8 cellular contexts compared by ENCODE assay signal in the genomic region with DNA sequence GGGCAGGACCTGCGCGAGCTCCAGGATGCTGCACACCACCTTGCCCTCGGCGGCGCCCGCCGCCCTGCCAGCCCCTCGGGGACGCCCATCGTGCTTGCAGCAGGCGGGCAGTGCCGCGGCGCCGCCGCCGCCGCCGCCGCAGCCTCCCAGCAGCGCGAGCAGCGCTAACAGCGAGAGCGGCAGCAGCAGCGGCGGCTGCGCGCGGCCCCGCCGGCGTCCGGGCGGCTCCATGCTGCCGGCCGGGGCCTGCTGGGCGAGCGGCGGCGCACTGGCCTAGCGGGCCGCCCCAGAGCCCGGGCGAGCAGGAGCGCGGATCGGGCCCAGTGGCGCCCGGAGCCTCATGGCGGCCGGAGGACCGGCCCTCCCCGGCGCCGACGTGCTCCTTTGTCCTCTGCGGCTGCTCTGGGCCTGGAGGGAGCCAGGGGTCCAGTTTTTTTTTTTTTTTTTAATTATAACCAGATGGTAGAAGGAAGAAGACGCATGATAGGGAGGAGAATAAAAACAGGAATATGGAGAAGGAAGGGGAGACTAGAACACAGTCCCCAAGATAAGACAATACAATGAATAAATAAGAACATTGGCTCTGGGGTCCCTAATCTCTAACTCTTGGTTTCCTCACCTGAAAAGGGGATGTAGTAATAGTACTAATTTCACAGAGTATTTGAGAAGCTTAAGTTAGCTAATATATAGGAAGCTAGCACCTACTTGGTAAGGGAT. TPM values are rescaled to one million over a fixed set of nuclear protein-coding genes. Genes with fewer than 3 reads are reported as not detected.
DNase-seq lines count a peak whose midpoint lies in the region; ATAC-seq, FAIRE-seq and TF ChIP-seq lines count a peak whose summit lies in the region.

No MANE protein-coding gene starts in this region.

- intact Hi-C loops in Caco-2 (cut with micrococcal nuclease; ENCODE audit: unreplicated experiment) = loop anchor here (10.0 kb wide), 1 partner anchor 58 kb away; no protein-coding TSS in a partner anchor
- intact Hi-C loops in dorsolateral prefrontal cortex (cut with DNase I) = no loop called here

- no peaks in the 10 kb centered on the region for H3K79me2 ChIP-seq in MM.1S (ENCODE audit: low read length)

- POLR2A ChIA-PET in Caco-2 (lab: Charles Lee) = no interaction called here

- no peaks in the 10 kb centered on the region for H4K20me1 ChIP-seq in MM.1S (ENCODE audit: insufficient read depth, low read length)

- TF ChIP-seq CTCF in Caco-2 (IDR thresholded peaks at IDR 0.05; ENCODE audit: insufficient read depth in 1 of 2, low read depth in 1 of 2, low read length in 1 of 2, severe bottlenecking in 1 of 2, unreplicated experiment in 1 of 2) = no peak
- TF ChIP-seq CTCF in MM.1S (IDR thresholded peaks at IDR 0.05; ENCODE audit: low read length) = no peak
- TF ChIP-seq CTCF in dorsolateral prefrontal cortex (IDR thresholded peaks at IDR 0.05 in 54 of 56, conservative IDR thresholded peaks at IDR 0.05 in 2 of 56; ENCODE audit: low read depth in 1 of 56, partially characterized antibody in 56 of 56) = no peak
- no peak for TF ChIP-seq CTCF in mesothelial cell of epicardium (IDR thresholded peaks at IDR 0.05; ENCODE audit: unreplicated experiment)

- H3K4me3 Mint-ChIP-seq in Caco-2 (ENCODE audit: unreplicated experiment) (peak overlapping the region; percentile 57), mesothelial cell of epicardium (peak overlapping the region; percentile 59)

- CTCF ChIA-PET in Caco-2 (lab: Charles Lee) = no interaction called here

- H3K36me3 Mint-ChIP-seq in Caco-2 (ENCODE audit: insufficient read depth, unreplicated experiment) = no peaks in the 10 kb centered on the region
- H3K36me3 Mint-ChIP-seq in mesothelial cell of epicardium = no peaks in the 10 kb centered on the region

- no peak overlapping the region for H2AFZ ChIP-seq in MM.1S (ENCODE audit: low read length)

- H3K4me3 ChIP-seq in Caco-2 (ENCODE audit: low read depth, low read length) (peak overlapping the region; percentile 34), MM.1S (ENCODE audit: low read length) (no peak overlapping the region; the same call in 1 of the 2 replicates), dorsolateral prefrontal cortex (peak overlapping the region in 39 of 59 donors; percentile 9 to 56 (median 40))

- no peak for ATAC-seq in HG03135 (IDR thresholded peaks at IDR 0.05; ENCODE audit: unreplicated experiment)

- H3K9me3 Mint-ChIP-seq in Caco-2 (ENCODE audit: unreplicated experiment) (no peaks in the 10 kb centered on the region), mesothelial cell of epicardium (no peaks in the 10 kb centered on the region)

- TF ChIP-seq POLR2A in GM12891 (IDR thresholded peaks at IDR 0.05; ENCODE audit: low read depth, low read length) = no peak

- no peaks in the 10 kb centered on the region for H3F3A ChIP-seq in MM.1S (ENCODE audit: insufficient read depth, low read length)

- no peak overlapping the region for H3K4me2 ChIP-seq in MM.1S (ENCODE audit: low read depth, low read length)

- no peaks in the 10 kb centered on the region for H3K9me3 ChIP-seq in Caco-2
- H3K9me3 ChIP-seq in MM.1S (replicated peaks; ENCODE audit: insufficient read depth, low read length) = no peaks in the 10 kb centered on the region

- peak in 1 of 2 experiments; percentile 72 for DNase-seq in Caco-2
- DNase-seq in MM.1S = peak; percentile 41
- peak in 2 of 10 donors; percentile 37 to 50 for DNase-seq in dorsolateral prefrontal cortex
- no peak for DNase-seq in mesothelial cell of epicardium (ENCODE audit: low spot score in 2 of 2, unreplicated experiment in 2 of 2)
- DNase-seq in GM12891 (ENCODE audit: insufficient read length, low spot score) = no peak
- no peak for DNase-seq in DMS79 treated with DMSO at 0.1 percent for 48 hours (lab: John Stamatoyannopoulos, UW)
- DNase-seq in NCI-H1048 (lab: John Stamatoyannopoulos, UW) = no peak

- H3K4me1 Mint-ChIP-seq in Caco-2 (ENCODE audit: low read depth, unreplicated experiment) = no peaks in the 10 kb centered on the region
- peaks cover 30% of the 10 kb centered on the region for H3K4me1 Mint-ChIP-seq in mesothelial cell of epicardium

- H3K4me1 ChIP-seq in Caco-2 = no peaks in the 10 kb centered on the region
- H3K4me1 ChIP-seq in MM.1S (ENCODE audit: low read length) = no peaks in the 10 kb centered on the region

- H3K27me3 Mint-ChIP-seq in Caco-2 (ENCODE audit: insufficient read depth, unreplicated experiment) = peaks cover 11% of the 10 kb centered on the region
- no peaks in the 10 kb centered on the region for H3K27me3 Mint-ChIP-seq in mesothelial cell of epicardium (ENCODE audit: low read depth)

- H3K9me2 ChIP-seq in MM.1S (replicated peaks; ENCODE audit: insufficient read depth, low read length) = no peaks in the 10 kb centered on the region

- FAIRE-seq in GM12891 (lab: Jason Lieb, UNC) = no peak

- H3K36me3 ChIP-seq in Caco-2 (ENCODE audit: control insufficient read depth, insufficient read depth, low read length) = no peaks in the 10 kb centered on the region
- no peaks in the 10 kb centered on the region for H3K36me3 ChIP-seq in MM.1S (replicated peaks; ENCODE audit: insufficient read depth, low read length)

- H3K27me3 ChIP-seq in Caco-2 (replicated peaks; ENCODE audit: control insufficient read depth, insufficient read depth, low read length) (no peaks in the 10 kb centered on the region), MM.1S (replicated peaks; ENCODE audit: insufficient read depth, low read length) (no peaks in the 10 kb centered on the region), dorsolateral prefrontal cortex (no peaks in the 10 kb centered on the region)

- H3K27ac ChIP-seq in MM.1S (ENCODE audit: low read length) (no peak overlapping the region), dorsolateral prefrontal cortex (peak overlapping the region in 12 of 59 donors; percentile 38 to 81 (median 63))

- peak overlapping the region; percentile 25; the same call in 1 of the 2 replicates for H3K9ac ChIP-seq in MM.1S (ENCODE audit: low read length)

- BruUV-seq in Caco-2 (replicated peaks; lab: Mats Ljungman, UMichigan) = no TSS peak

- H3K27ac Mint-ChIP-seq in Caco-2 (ENCODE audit: unreplicated experiment) (no peak overlapping the region), mesothelial cell of epicardium (no peak overlapping the region)

TF ChIP-seq in GM12891, 5 proteins besides CTCF, POLR2A, EP300 and RAD21:
- TF ChIP-seq TAF1 (IDR thresholded peaks at IDR 0.05; ENCODE audit: low read depth, low read length) (no peak), PAX5 (IDR thresholded peaks at IDR 0.05; ENCODE audit: insufficient read depth, low read length, severe bottlenecking) (no peak), POU2F2 (IDR thresholded peaks at IDR 0.05; ENCODE audit: low read depth, low read length) (no peak), SPI1 (IDR thresholded peaks at IDR 0.05; ENCODE audit: low read depth, low read length) (no peak), POLR2AphosphoS5 (IDR thresholded peaks at IDR 0.05; ENCODE audit: low read depth, low read length) (no peak)

RNA-seq across cellular contexts. Expression of a gene that starts 17.1 kb away (rescaled TPM):
- not detected in 2 replicates for total RNA-seq in Caco-2 (2022)
- 1 to 10 TPM in 116 of 120 experiments, under 1 TPM in 4; 0.32 to 8.2 (median 2.6) TPM for total RNA-seq in dorsolateral prefrontal cortex
- total RNA-seq in mesothelial cell of epicardium = not detected in 3 replicates
- polyA plus RNA-seq in GM12891 (2012; ENCODE audit: low read depth, missing spikeins) = 0.03 TPM
